ENCODE assay signal across 1 cellular context in genomic region chr1:16378443-16378842, GRCh38.
TF ChIP-seq lines count a peak whose summit lies in the region.

No MANE protein-coding gene starts in this region.

TF ChIP-seq in K562, 482 proteins besides CTCF, POLR2A, EP300 and RAD21:
- TF ChIP-seq MBD2 (IDR thresholded peaks at IDR 0.05; ENCODE audit: borderline replicate concordance, low read depth) (0 out of 2 replicates have a peak, but pooled peaks have one; percentile 14), STAT5A (IDR thresholded peaks at IDR 0.05; ENCODE audit: borderline replicate concordance, low read length) (no peak), HMG20A (CRISPR knock-in tag; conservative IDR thresholded peaks at IDR 0.05) (no peak), ARID4B (CRISPR knock-in tag; IDR thresholded peaks at IDR 0.05) (no peak), ZNF77 (CRISPR knock-in tag; IDR thresholded peaks at IDR 0.05) (no peak)
